ENCODE assay signal across 11 cellular contexts in genomic region chr11:8333431-8334401, GRCh38.
A peak's percentile ranks its signal among the peaks of the same experiment; 100 is the strongest.
DNase-seq lines count a peak whose midpoint lies in the region; TF ChIP-seq lines count a peak whose summit lies in the region.
"Had no signal": no experiment of that assay in that cellular context is flagged by ENCODE, and none has a peak within 500 bp of the region (broad histone marks: within the 10 kb centered on the region; RNA-seq: fewer than 3 reads in every experiment).

No MANE protein-coding gene starts in this region.

- DNase-seq in HAP-1 (ENCODE audit: low spot score in 2 of 2) (peak; percentile 77 to 93), NOMO-1 treated with DMSO at 0.1 percent for 48 hours (lab: John Stamatoyannopoulos, UW; ENCODE audit: unreplicated experiment) (peak; percentile 20), HuH-7 (ENCODE audit: low spot score) (no peak), BE2C (no peak), sigmoid colon (no peak)
- DNase-seq in activated CD4-positive, CD25-positive, alpha-beta regulatory T cell (lab: John Stamatoyannopoulos, UW) = no peak
- DNase-seq: HCEC 1CT, left cardiac atrium, NCI-H1105 had no signal

- H3K4me1 ChIP-seq in HAP-1 (peaks cover 32% of the 10 kb centered on the region), ectodermal cell (ENCODE audit: control insufficient read depth, insufficient read depth, low read length) (peaks cover 57% of the 10 kb centered on the region), BE2C (peaks cover 5% of the 10 kb centered on the region), sigmoid colon (peaks cover 0 to 8% (median 4%) of the 10 kb centered on the region in 4 donors)

- TF ChIP-seq CTCF in 22Rv1 (IDR thresholded peaks at IDR 0.05) (peak; percentile 10; the same call in 1 of the 2 replicates), BE2C (IDR thresholded peaks at IDR 0.05; ENCODE audit: low read depth, low read length) (no peak), sigmoid colon (IDR thresholded peaks at IDR 0.05) (no peak)

- H3K27ac ChIP-seq in 22Rv1 = no peak overlapping the region
- H3K27ac ChIP-seq in ectodermal cell (ENCODE audit: insufficient read depth, low read depth, low read length, poor library complexity, severe bottlenecking) = peak overlapping the region; percentile 9
- no peak overlapping the region for H3K27ac ChIP-seq in sigmoid colon

- TF ChIP-seq POLR2A in sigmoid colon (IDR thresholded peaks at IDR 0.05) = no peak

- intact Hi-C loops in sigmoid colon (cut with DNase I) = no loop called here

- TF ChIP-seq EP300 in sigmoid colon (IDR thresholded peaks at IDR 0.05) = no peak

- H3K36me3 ChIP-seq in HAP-1 (replicated peaks) = no peaks in the 10 kb centered on the region
- H3K36me3 ChIP-seq in ectodermal cell (ENCODE audit: control insufficient read depth, insufficient read depth, low read length) = no peaks in the 10 kb centered on the region
- H3K36me3 ChIP-seq in BE2C = no peaks in the 10 kb centered on the region
- H3K36me3 ChIP-seq in sigmoid colon = no peaks in the 10 kb centered on the region

- H3K9me3 ChIP-seq in HAP-1 (no peaks in the 10 kb centered on the region), ectodermal cell (ENCODE audit: control insufficient read depth, low read length) (no peaks in the 10 kb centered on the region), BE2C (no peaks in the 10 kb centered on the region), sigmoid colon (no peaks in the 10 kb centered on the region)

- peaks cover 5% of the 10 kb centered on the region; the same call in 1 of the 2 replicates for H3K27me3 ChIP-seq in HAP-1 (ENCODE audit: low read depth)
- no peaks in the 10 kb centered on the region for H3K27me3 ChIP-seq in ectodermal cell (ENCODE audit: control insufficient read depth, insufficient read depth, low read length, poor library complexity, severe bottlenecking)
- no peaks in the 10 kb centered on the region for H3K27me3 ChIP-seq in BE2C
- H3K27me3 ChIP-seq in sigmoid colon = peaks cover 0 to 7% (median 0%) of the 10 kb centered on the region in 3 donors

- 44 to 45% methylated on average over 11 of the region's 11 CpGs for WGBS in ectodermal cell, 2 experiments
- WGBS in sigmoid colon, 2 donors = 85 to 87% methylated on average over 11 of the region's 11 CpGs

- in situ Hi-C loops in HAP-1 (cut with MboI; ENCODE audit: low sequenced_read_pairs) = no loop called here

- H3K4me3 ChIP-seq in HAP-1 = no peak overlapping the region
- H3K4me3 ChIP-seq in ectodermal cell (ENCODE audit: insufficient read depth, low read depth, low read length) = no peak overlapping the region
- H3K4me3 ChIP-seq in BE2C (ENCODE audit: low read depth, low read length) = no peak overlapping the region
- no peak overlapping the region for H3K4me3 ChIP-seq in sigmoid colon

Comparison
In these comparisons a context has a peak if more than half of its experiments do, and no peak if none do; other contexts are left out.
1. DNase-seq: peak in HAP-1 (2 of 2) and NOMO-1 treated with DMSO at 0.1 percent for 48 hours (single experiment); none in HuH-7 (single experiment), activated CD4-positive, CD25-positive, alpha-beta regulatory T cell (0 of 4), BE2C (single experiment) and sigmoid colon (single experiment).